In the genomic region with DNA sequence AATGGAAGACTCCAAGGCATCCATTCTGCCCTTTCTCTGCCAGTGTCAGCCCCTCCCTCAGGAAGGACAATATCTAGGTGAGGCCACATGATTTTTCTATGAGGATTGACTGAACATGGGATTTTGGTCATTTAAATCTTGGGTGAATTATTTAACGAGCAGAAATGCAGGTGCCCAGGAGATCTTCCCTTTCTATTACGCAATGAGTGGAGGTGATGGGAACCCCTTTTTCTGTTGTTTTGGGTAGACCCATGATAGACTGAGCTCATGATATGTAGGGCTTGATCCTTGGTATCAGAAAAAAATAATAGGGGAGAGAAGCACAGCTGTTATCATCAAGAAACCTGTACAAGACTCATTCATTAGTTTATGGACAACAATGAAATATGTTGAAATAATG, we compare ENCODE assay signal across 10 cellular contexts.
"Had no signal": no experiment of that assay in that cellular context is flagged by ENCODE, and none has a peak within 500 bp of the region (broad histone marks: within the 10 kb centered on the region; RNA-seq: fewer than 3 reads in every experiment).

No MANE protein-coding gene starts in this region.

- H3K4me2 ChIP-seq: GM23338 had no signal

- H3K4me1 ChIP-seq: HAP-1 had no signal

- H3K9ac ChIP-seq: GM23248 had no signal

- ATAC-seq: GM23338, HCT116 had no signal

- H3K36me3 ChIP-seq: HAP-1 had no signal

- DNase-seq: GM23248, GOT3, H7, H9, HCEC 1CT, HFFc6 had no signal

- H3K4me3 ChIP-seq: GM23248, GM23338, HAP-1 had no signal

- H3K9me3 ChIP-seq: HAP-1 had no signal

- FAIRE-seq: H54 had no signal

- H3K27ac ChIP-seq: GM23248 had no signal

- H2AFZ ChIP-seq: GM23248, GM23338 had no signal
